ENCODE assay signal across 13 cellular contexts in the genomic region with DNA sequence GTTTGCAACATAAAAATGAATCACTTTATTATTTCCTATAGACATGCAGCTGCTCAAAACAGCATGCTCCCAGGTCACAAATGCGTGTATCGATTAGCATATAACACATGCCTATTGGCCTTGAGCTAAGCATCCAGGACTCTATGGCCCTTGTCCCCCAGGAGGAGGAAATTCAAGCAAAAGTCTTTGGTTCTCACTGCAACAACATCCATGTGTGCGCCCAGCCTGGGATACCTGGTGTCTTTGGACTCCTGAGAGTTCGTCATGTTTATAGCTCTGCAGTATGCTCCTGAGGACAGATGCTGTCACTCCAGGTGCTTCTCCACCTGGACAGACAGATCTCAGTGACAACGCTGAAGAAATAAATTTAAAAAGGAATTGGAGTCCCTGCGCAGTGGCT.
A peak's percentile ranks its signal among the peaks of the same experiment; 100 is the strongest.
DNase-seq lines count a peak whose midpoint lies in the region; ATAC-seq and TF ChIP-seq lines count a peak whose summit lies in the region.
"Had no signal": no experiment of that assay in that cellular context is flagged by ENCODE, and none has a peak within 500 bp of the region (broad histone marks: within the 10 kb centered on the region; RNA-seq: fewer than 3 reads in every experiment).

No MANE protein-coding gene starts in this region.

- TF ChIP-seq CTCF in spleen (IDR thresholded peaks at IDR 0.05 in 8 of 11, conservative IDR thresholded peaks at IDR 0.05 in 3 of 11), result no peak

- H3K9ac ChIP-seq in GM23248 (no peak overlapping the region), mesenchymal stem cell (ENCODE audit: low read length) (peak overlapping the region; percentile 8), Karpas-422 (ENCODE audit: low read length) (no peak overlapping the region)

- H3K27me3 ChIP-seq in ACC112 (ENCODE audit: insufficient read depth, low read length), result peaks cover 5% of the 10 kb centered on the region; the same call in 1 of the 2 replicates
- peaks cover 5% of the 10 kb centered on the region; the same call in 1 of the 2 replicates for H3K27me3 ChIP-seq in GM23248 (replicated peaks; ENCODE audit: insufficient read depth)
- H3K27me3 ChIP-seq in mesenchymal stem cell (ENCODE audit: control insufficient read depth in 1 of 2, insufficient read depth in 1 of 2, low read length in 2 of 2), result no peaks in the 10 kb centered on the region
- H3K27me3 ChIP-seq in spleen (replicated peaks in 1 of 7), result peaks cover 0 to 9% (median 0%) of the 10 kb centered on the region in 7 donors
- no peaks in the 10 kb centered on the region for H3K27me3 ChIP-seq in Karpas-422 (ENCODE audit: low read length)
- H3K27me3 ChIP-seq: BE2C had no signal

- no peak overlapping the region for H3K23ac ChIP-seq in mesenchymal stem cell (ENCODE audit: low read length in 2 of 2)

- H3K4me3 ChIP-seq in ACC112 (ENCODE audit: low read depth, low read length) (peak overlapping the region; percentile 29; the same call in 1 of the 2 replicates), GM23248 (no peak overlapping the region), mesenchymal stem cell (ENCODE audit: insufficient read depth in 1 of 2, low read depth in 1 of 2, low read length in 2 of 2) (no peak overlapping the region), spleen (no peak overlapping the region), Karpas-422 (ENCODE audit: low read length) (no peak overlapping the region)
- H3K4me3 ChIP-seq: K562 had no signal

- H4K8ac ChIP-seq in mesenchymal stem cell (ENCODE audit: low read length), result no peak overlapping the region

- H2AFZ ChIP-seq in ACC112 (ENCODE audit: low read length, unreplicated experiment) (no peak overlapping the region), GM23248 (no peak overlapping the region), mesenchymal stem cell (ENCODE audit: low read depth, low read length) (no peak overlapping the region), Karpas-422 (ENCODE audit: low read length) (no peak overlapping the region)

- H2BK120ac ChIP-seq in mesenchymal stem cell (ENCODE audit: low read depth, low read length), result no peak overlapping the region

- no peak overlapping the region for H2AK5ac ChIP-seq in mesenchymal stem cell (ENCODE audit: low read length, severe bottlenecking)

- H2BK5ac ChIP-seq in mesenchymal stem cell (ENCODE audit: low read depth, low read length, poor library complexity, severe bottlenecking), result no peak overlapping the region

- no peaks in the 10 kb centered on the region for H3F3A ChIP-seq in GM23248 (ENCODE audit: insufficient read depth)

- DNase-seq in GM23248 (peak; percentile 7), mesenchymal stem cell (no peak), spleen (peak; percentile 28), Karpas-422 (no peak)
- DNase-seq: BE2C; CD4-positive, alpha-beta memory T cell; DND-41; GDM1 had no signal

- H3K18ac ChIP-seq in mesenchymal stem cell (ENCODE audit: low read depth in 1 of 2, low read length in 2 of 2), result no peak overlapping the region

- no peaks in the 10 kb centered on the region for H3K36me3 ChIP-seq in ACC112 (ENCODE audit: insufficient read depth, low read length)
- H3K36me3 ChIP-seq in GM23248 (ENCODE audit: low read depth), result no peaks in the 10 kb centered on the region
- H3K36me3 ChIP-seq in mesenchymal stem cell (ENCODE audit: control insufficient read depth in 1 of 2, insufficient read depth in 2 of 2, low read depth in 1 of 2, low read length in 2 of 2), result no peaks in the 10 kb centered on the region
- no peaks in the 10 kb centered on the region for H3K36me3 ChIP-seq in spleen
- H3K36me3 ChIP-seq in Karpas-422 (ENCODE audit: insufficient read depth, low read length), result no peaks in the 10 kb centered on the region
- H3K36me3 ChIP-seq: BE2C had no signal

- H3K9me3 ChIP-seq in GM23248 (ENCODE audit: low read depth) (no peaks in the 10 kb centered on the region), mesenchymal stem cell (ENCODE audit: control insufficient read depth, low read length) (no peaks in the 10 kb centered on the region), spleen (no peaks in the 10 kb centered on the region), Karpas-422 (ENCODE audit: low read length) (no peaks in the 10 kb centered on the region)
- H3K9me3 ChIP-seq: BE2C had no signal

- in situ Hi-C loops in GM23248 (cut with MboI), result loop anchor here (25.0 kb wide), 1 partner anchor 837 kb away; no protein-coding TSS in a partner anchor

- H3K79me1 ChIP-seq in mesenchymal stem cell (replicated peaks; ENCODE audit: low read length, poor library complexity, severe bottlenecking), result no peaks in the 10 kb centered on the region

- no peak overlapping the region for H2BK15ac ChIP-seq in mesenchymal stem cell (ENCODE audit: low read depth, poor library complexity, severe bottlenecking)

- H3K4me2 ChIP-seq in GM23248 (ENCODE audit: unreplicated experiment), result no peak overlapping the region
- H3K4me2 ChIP-seq in mesenchymal stem cell (ENCODE audit: low read length, poor library complexity, severe bottlenecking), result no peak overlapping the region
- no peak overlapping the region for H3K4me2 ChIP-seq in Karpas-422 (ENCODE audit: low read depth, low read length, poor library complexity, severe bottlenecking)

- intact Hi-C loops in spleen (cut with DNase I; ENCODE audit: low total_unique reads), result no loop called here

- no peak overlapping the region for H2BK12ac ChIP-seq in mesenchymal stem cell (ENCODE audit: low read length in 2 of 2)

- H3K27ac ChIP-seq in ACC112 (ENCODE audit: low read depth, low read length) (no peak overlapping the region), GM23248 (no peak overlapping the region), mesenchymal stem cell (ENCODE audit: low read length, poor library complexity, severe bottlenecking) (no peak overlapping the region), spleen (no peak overlapping the region), Karpas-422 (ENCODE audit: low read length) (no peak overlapping the region)
- H3K27ac ChIP-seq: C4-2B had no signal

- no peak for ATAC-seq in HG03521 (IDR thresholded peaks at IDR 0.05; ENCODE audit: unreplicated experiment)
- no peak for ATAC-seq in HG03108 (IDR thresholded peaks at IDR 0.05; ENCODE audit: unreplicated experiment)

- no peaks in the 10 kb centered on the region for H4K20me1 ChIP-seq in GM23248 (ENCODE audit: insufficient read depth)
- H4K20me1 ChIP-seq in Karpas-422 (ENCODE audit: insufficient read depth, low read depth, low read length), result no peaks in the 10 kb centered on the region

- WGBS in GM23248 (ENCODE audit: low coverage in 1 of 2, low lambda C conversion rate in 2 of 2, missing lambda C conversion rate in 2 of 2), 2 experiments, result 89% methylated on average over 6 of the region's 6 CpGs
- 98% methylated on average over 6 of the region's 6 CpGs for WGBS in mesenchymal stem cell
- WGBS in spleen, 5 donors, result 93 to 95% (median 95%) methylated on average over 6 of the region's 6 CpGs

- no peaks in the 10 kb centered on the region for H3K9me2 ChIP-seq in GM23248 (ENCODE audit: insufficient read depth)
- no peaks in the 10 kb centered on the region for H3K9me2 ChIP-seq in Karpas-422 (replicated peaks; ENCODE audit: insufficient read depth, low read length)

- no peak overlapping the region for H3K14ac ChIP-seq in mesenchymal stem cell (ENCODE audit: low read length in 2 of 2)

- H3K4ac ChIP-seq in mesenchymal stem cell (ENCODE audit: low read depth in 1 of 2, low read length in 2 of 2), result no peak overlapping the region

- TF ChIP-seq POLR2A in spleen (IDR thresholded peaks at IDR 0.05), result no peak

- H3K4me1 ChIP-seq in ACC112 (ENCODE audit: control insufficient read depth, insufficient read depth, low read length, unreplicated experiment) (peaks cover 12% of the 10 kb centered on the region), GM23248 (ENCODE audit: insufficient read depth) (0 out of 2 replicates have a peak, but pooled peaks cover 7% of the 10 kb centered on the region), mesenchymal stem cell (ENCODE audit: control insufficient read depth, insufficient read depth, low read depth, low read length) (no peaks in the 10 kb centered on the region), spleen (no peaks in the 10 kb centered on the region), Karpas-422 (ENCODE audit: low read length) (no peaks in the 10 kb centered on the region)
- H3K4me1 ChIP-seq: BE2C had no signal

- no peak overlapping the region for H4K91ac ChIP-seq in mesenchymal stem cell (ENCODE audit: low read length)

- H3K79me2 ChIP-seq in ACC112 (ENCODE audit: control insufficient read depth, insufficient read depth, low read length, unreplicated experiment) (no peaks in the 10 kb centered on the region), GM23248 (ENCODE audit: insufficient read depth) (no peaks in the 10 kb centered on the region), Karpas-422 (ENCODE audit: low read length) (no peaks in the 10 kb centered on the region)

Comparison
In these comparisons a context has a peak if more than half of its experiments do, and no peak if none do; other contexts are left out.
1. DNase-seq: peak in GM23248 (single experiment) and spleen (single experiment); none in mesenchymal stem cell (single experiment) and Karpas-422 (single experiment).